Comparison of ENCODE assay signal across 14 cellular contexts in the genomic region with DNA sequence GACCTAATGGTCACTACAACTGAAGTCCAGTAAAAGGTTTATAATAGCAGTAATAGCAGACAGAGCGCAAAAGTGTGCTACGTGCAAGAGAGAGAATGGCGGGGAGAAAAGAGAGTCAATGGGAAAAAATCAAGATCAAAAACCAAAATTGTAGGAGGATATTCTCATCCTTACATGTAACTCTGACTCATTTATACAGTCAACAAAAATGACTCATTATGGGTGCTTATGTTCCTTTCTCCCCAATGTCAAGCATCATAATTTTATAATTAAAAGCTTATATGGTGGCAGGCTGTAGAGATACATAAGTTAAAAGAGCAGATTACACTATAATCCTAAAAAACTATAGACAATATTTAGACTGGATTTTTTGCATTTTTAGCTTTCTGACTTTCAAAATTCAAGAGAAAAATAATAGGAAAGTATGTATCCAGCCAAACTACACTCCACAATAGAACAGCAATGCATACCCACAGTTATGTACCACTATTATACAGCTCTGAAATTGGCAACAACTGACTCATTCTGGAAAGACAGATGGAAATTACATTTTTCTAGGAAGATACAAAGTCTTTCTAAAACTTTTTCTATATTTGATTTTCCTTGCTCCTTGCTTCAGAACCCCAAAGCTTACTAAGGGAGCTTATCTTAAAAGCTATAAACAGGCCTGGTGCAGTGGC.
DNase-seq lines count a peak whose midpoint lies in the region; ATAC-seq and TF ChIP-seq lines count a peak whose summit lies in the region.
"Had no signal": no experiment of that assay in that cellular context is flagged by ENCODE, and none has a peak within 500 bp of the region (broad histone marks: within the 10 kb centered on the region; RNA-seq: fewer than 3 reads in every experiment).

No MANE protein-coding gene starts in this region.

- no peaks in the 10 kb centered on the region for H3K9me3 Mint-ChIP-seq in activated T-cell treated with anti-CD3 and anti-CD28 coated beads, Interleukin-2, amount 50 U/mL, for 4 hours

- no peak overlapping the region for H3K4me3 ChIP-seq in right atrium auricular region
- H3K4me3 ChIP-seq: esophagus muscularis mucosa had no signal

- CTCF ChIA-PET in RWPE1 (lab: Yijun Ruan, JAX) = interaction anchor here (0.6 kb wide), 1 partner anchor 1915 kb away, joined by 4 read pairs; no protein-coding TSS in a partner anchor

- no peak overlapping the region for H3K4me3 Mint-ChIP-seq in activated T-cell treated with anti-CD3 and anti-CD28 coated beads, Interleukin-2, amount 50 U/mL, for 4 hours

- H3K4me1 ChIP-seq in right atrium auricular region = peaks cover 0 to 19% of the 10 kb centered on the region in 2 donors

- no peaks in the 10 kb centered on the region for H3K27me3 ChIP-seq in right atrium auricular region
- H3K27me3 ChIP-seq: esophagus muscularis mucosa, neutrophil had no signal

- POLR2A ChIA-PET in RWPE1 (lab: Yijun Ruan, JAX; ENCODE audit: low non-redundant PET) = no interaction called here

- H3K9me3 ChIP-seq in right atrium auricular region = no peaks in the 10 kb centered on the region
- H3K9me3 ChIP-seq: esophagus muscularis mucosa, neutrophil had no signal

- peak; percentile 57 to 67 for ATAC-seq in activated T-cell treated with anti-CD3 and anti-CD28 coated beads, Interleukin-2, amount 50 U/mL, for 4 hours
- peak; percentile 70 for ATAC-seq in esophagus mucosa

- H3K27ac ChIP-seq in RWPE1 (no peak overlapping the region), right atrium auricular region (no peak overlapping the region)
- H3K27ac ChIP-seq: esophagus muscularis mucosa, neutrophil had no signal

- no peak for DNase-seq in activated T-cell treated with anti-CD3 and anti-CD28 coated beads, Interleukin-2, amount 50 U/mL, for 4 hours
- no peak for DNase-seq in activated T-cell treated with anti-CD3 and anti-CD28 coated beads, Interleukin-2, amount 50 U/mL, for 1 hour
- DNase-seq in RWPE1 (ENCODE audit: low spot score) = peak; percentile 74
- DNase-seq in stromal cell of bone marrow (ENCODE audit: low read depth) = peak; percentile 28
- no peak for DNase-seq in right atrium auricular region (ENCODE audit: low spot score)
- no peak for DNase-seq in dermis blood vessel endothelial cell
- DNase-seq in NOMO-1 treated with dmso at 0.1 percent for 144 hours (lab: John Stamatoyannopoulos, UW; ENCODE audit: unreplicated experiment) = no peak
- DNase-seq: activated naive CD4-positive, alpha-beta T cell treated with Interleukin-2 at 50 U/mL for 16 hours; Calu3; NCI-H1105; T-helper 9 cell had no signal

- H3K36me3 ChIP-seq in right atrium auricular region = peaks cover 8% of the 10 kb centered on the region
- H3K36me3 ChIP-seq: neutrophil had no signal

- H3K4me1 Mint-ChIP-seq in activated T-cell treated with anti-CD3 and anti-CD28 coated beads, Interleukin-2, amount 50 U/mL, for 4 hours (ENCODE audit: low read depth) = peaks cover 6% of the 10 kb centered on the region

- H3K27me3 Mint-ChIP-seq in activated T-cell treated with anti-CD3 and anti-CD28 coated beads, Interleukin-2, amount 50 U/mL, for 4 hours (ENCODE audit: low read depth) = no peaks in the 10 kb centered on the region

- H3K36me3 Mint-ChIP-seq in activated T-cell treated with anti-CD3 and anti-CD28 coated beads, Interleukin-2, amount 50 U/mL, for 4 hours (ENCODE audit: insufficient read depth) = peaks cover 7% of the 10 kb centered on the region

- TF ChIP-seq CTCF in RWPE1 (conservative IDR thresholded peaks at IDR 0.05; ENCODE audit: low read depth) (no peak), right atrium auricular region (IDR thresholded peaks at IDR 0.05) (no peak)

Comparison
In these comparisons a context has a peak if more than half of its experiments do, and no peak if none do; other contexts are left out.
1. DNase-seq: peak in RWPE1 (single experiment) and stromal cell of bone marrow (single experiment); none in activated T-cell treated with anti-CD3 and anti-CD28 coated beads, Interleukin-2, amount 50 U/mL, for 4 hours (single experiment), activated T-cell treated with anti-CD3 and anti-CD28 coated beads, Interleukin-2, amount 50 U/mL, for 1 hour (single experiment), right atrium auricular region (single experiment), dermis blood vessel endothelial cell (single experiment) and NOMO-1 treated with dmso at 0.1 percent for 144 hours (single experiment).